Comparison of ENCODE assay signal across 12 cellular contexts in the genomic region with DNA sequence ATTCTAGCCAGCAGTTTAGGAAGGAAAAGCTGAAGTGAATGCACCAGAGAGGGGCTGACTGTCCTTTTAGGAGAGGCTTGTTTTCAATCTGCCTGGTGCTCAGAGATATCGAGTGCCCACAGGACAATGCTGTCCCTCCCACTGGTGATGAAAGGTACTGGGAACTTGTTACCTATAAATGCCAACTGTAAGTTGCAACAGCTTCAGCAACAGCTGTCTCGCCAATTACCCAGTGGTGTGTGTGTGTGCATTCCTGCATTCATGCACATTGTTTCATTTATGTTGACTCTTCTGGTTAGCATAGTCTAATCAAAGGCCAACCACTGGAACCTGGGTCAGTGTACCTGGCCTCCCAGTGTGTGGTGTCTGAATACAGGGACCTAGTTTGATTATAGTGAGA.
DNase-seq lines count a peak whose midpoint lies in the region; ATAC-seq, FAIRE-seq and TF ChIP-seq lines count a peak whose summit lies in the region.
"Had no signal": no experiment of that assay in that cellular context is flagged by ENCODE, and none has a peak within 500 bp of the region (broad histone marks: within the 10 kb centered on the region; RNA-seq: fewer than 3 reads in every experiment).

No MANE protein-coding gene starts in this region.

- TF ChIP-seq POLR2A in sigmoid colon (IDR thresholded peaks at IDR 0.05), result no peak

- H3K36me3 Mint-ChIP-seq in endothelial cell (ENCODE audit: low read depth, unreplicated experiment), result no peaks in the 10 kb centered on the region

- no peaks in the 10 kb centered on the region for H3K27me3 Mint-ChIP-seq in endothelial cell (ENCODE audit: unreplicated experiment)

- WGBS in sigmoid colon, 2 donors, result 42 to 73% methylated on average over 2 of the region's 2 CpGs
- WGBS in small intestine, 3 donors, result 64 to 82% (median 81%) methylated on average over 2 of the region's 2 CpGs

- H3K4me2 ChIP-seq in BLaER1, result peak overlapping the region; percentile 2; the same call in 1 of the 2 replicates

- peaks cover 5% of the 10 kb centered on the region for H3K4me1 Mint-ChIP-seq in endothelial cell (ENCODE audit: unreplicated experiment)

- DNase-seq in HTR-8/SVneo (ENCODE audit: insufficient read length, low spot score) (no peak), cerebellar cortex (ENCODE audit: low spot score) (peak; percentile 13), left colon (no peak), sigmoid colon (no peak), small intestine (no peak), endothelial cell (ENCODE audit: low spot score) (no peak)
- no peak for DNase-seq in stimulated activated CD4-positive, alpha-beta T cell treated with anti-CD3 and anti-CD28 coated beads, Interleukin-12 subunit alpha, Interleukin-12 subunit beta, amount 100 ng/mL, for 4 hours
- DNase-seq: activated CD8-positive, alpha-beta memory T cell treated with anti-CD3 and anti-CD28 coated beads, Interleukin-2, amount 50 U/mL, for 4 hours; amniotic stem cell; NCI-H187 had no signal

- no peaks in the 10 kb centered on the region for H4K20me1 ChIP-seq in BLaER1

- H3K4me1 ChIP-seq in BLaER1, result peaks cover 20% of the 10 kb centered on the region
- H3K4me1 ChIP-seq in sigmoid colon, result peaks cover 2 to 22% (median 6%) of the 10 kb centered on the region in 4 donors
- H3K4me1 ChIP-seq in small intestine (ENCODE audit: control insufficient read depth in 2 of 2, insufficient read depth in 1 of 2, low read depth in 1 of 2, low read length in 1 of 2), result no peaks in the 10 kb centered on the region

- H3K27ac ChIP-seq in BLaER1 (no peak overlapping the region), sigmoid colon (no peak overlapping the region), small intestine (ENCODE audit: low read depth in 1 of 2, low read length in 1 of 2) (no peak overlapping the region)
- H3K27ac ChIP-seq: RWPE1 had no signal

- intact Hi-C loops in left colon (cut with DNase I, micrococcal nuclease) (no loop called here), sigmoid colon (cut with DNase I) (no loop called here)

- no peak overlapping the region for H3K4me3 Mint-ChIP-seq in endothelial cell (ENCODE audit: unreplicated experiment)

- ATAC-seq in left colon, result peak; percentile 41

- H3K27ac Mint-ChIP-seq in endothelial cell (ENCODE audit: unreplicated experiment), result no peak overlapping the region

- H3K4me3 ChIP-seq in BLaER1 (no peak overlapping the region), sigmoid colon (no peak overlapping the region), small intestine (ENCODE audit: low read depth in 1 of 2, low read length in 2 of 2) (no peak overlapping the region)

- TF ChIP-seq CTCF in sigmoid colon (IDR thresholded peaks at IDR 0.05), result no peak
- TF ChIP-seq CTCF in endothelial cell (IDR thresholded peaks at IDR 0.05; ENCODE audit: unreplicated experiment), result no peak

- peak; percentile 55 for FAIRE-seq in HTR-8/SVneo (lab: Jason Lieb, UNC)
- FAIRE-seq in small intestine (lab: Jason Lieb, UNC), result no peak

- TF ChIP-seq EP300 in sigmoid colon (IDR thresholded peaks at IDR 0.05), result no peak

- H3K9me3 Mint-ChIP-seq in endothelial cell (ENCODE audit: unreplicated experiment), result no peaks in the 10 kb centered on the region

- no peaks in the 10 kb centered on the region for H3K36me3 ChIP-seq in BLaER1
- no peaks in the 10 kb centered on the region for H3K36me3 ChIP-seq in sigmoid colon
- no peaks in the 10 kb centered on the region for H3K36me3 ChIP-seq in small intestine (ENCODE audit: control insufficient read depth in 2 of 2, insufficient read depth in 2 of 2, low read length in 2 of 2)

- H3K9me3 ChIP-seq in BLaER1 (no peaks in the 10 kb centered on the region), sigmoid colon (no peaks in the 10 kb centered on the region), small intestine (ENCODE audit: control insufficient read depth, low read depth) (no peaks in the 10 kb centered on the region)

- H3K27me3 ChIP-seq in BLaER1 (no peaks in the 10 kb centered on the region), sigmoid colon (no peaks in the 10 kb centered on the region), small intestine (ENCODE audit: control insufficient read depth in 2 of 2, insufficient read depth in 2 of 2, low read length in 2 of 2) (no peaks in the 10 kb centered on the region)

- H3K9ac ChIP-seq in BLaER1, result no peak overlapping the region
